Comparison of ENCODE assay signal across 7 cellular contexts in genomic region chr17:8120520-8121443, GRCh38. TPM values are rescaled to one million over a fixed set of nuclear protein-coding genes. Genes with fewer than 3 reads are reported as not detected.
DNase-seq lines count a peak whose midpoint lies in the region; ATAC-seq, FAIRE-seq and TF ChIP-seq lines count a peak whose summit lies in the region.

No MANE protein-coding gene starts in this region.

- H4K20me1 ChIP-seq in mammary epithelial cell (ENCODE audit: insufficient read depth, low read length): peaks cover 3% of the 10 kb centered on the region

- H3K4me1 ChIP-seq in mammary epithelial cell (ENCODE audit: insufficient read depth, low read length): peaks cover 44% of the 10 kb centered on the region
- peaks cover 27 to 49% of the 10 kb centered on the region in 2 donors for H3K4me1 ChIP-seq in kidney (ENCODE audit: control insufficient read depth in 1 of 2, insufficient read depth in 1 of 2, low read depth in 1 of 2, low read length in 2 of 2)

- H3K9me3 ChIP-seq in mammary epithelial cell (replicated peaks; ENCODE audit: insufficient read depth, low read length) (no peaks in the 10 kb centered on the region), kidney (ENCODE audit: control insufficient read depth in 1 of 2, low read length in 2 of 2) (no peaks in the 10 kb centered on the region)

- H3K9ac ChIP-seq in mammary epithelial cell (ENCODE audit: insufficient read depth, low read length) (peak overlapping the region; percentile 77), kidney (ENCODE audit: low read length in 2 of 2) (no peak overlapping the region)

- WGBS in mammary epithelial cell (ENCODE audit: low coverage, missing lambda C conversion rate): 2% methylated on average over 30 of the region's 41 CpGs

- H3K27ac ChIP-seq in mammary epithelial cell (ENCODE audit: insufficient read depth, low read depth, low read length): peak overlapping the region; percentile 81
- H3K27ac ChIP-seq in kidney (ENCODE audit: low read depth in 2 of 2, low read length in 2 of 2): no peak overlapping the region

- FAIRE-seq in kidney (lab: Jason Lieb, UNC): no peak

- H3K27me3 ChIP-seq in mammary epithelial cell (ENCODE audit: insufficient read depth, low read length): no peaks in the 10 kb centered on the region

- BruUV-seq in mammary epithelial cell (replicated peaks; lab: Mats Ljungman, UMichigan): no TSS peak

- DNase-seq in NCI-H1436 treated with DMSO at 0.1 percent for 48 hours (lab: John Stamatoyannopoulos, UW) (peak; percentile 40), UCSD-AML1 (lab: John Stamatoyannopoulos, UW; ENCODE audit: unreplicated experiment) (peak; percentile 84), mammary epithelial cell (peak; percentile 91), kidney (peak; percentile 88)
- DNase-seq in stimulated activated CD4-positive, alpha-beta T cell treated with anti-CD3 and anti-CD28 coated beads, Interleukin-15, amount 100 ng/mL, for 24 hours: peak; percentile 86

- H3K36me3 ChIP-seq in mammary epithelial cell (ENCODE audit: insufficient read depth, low read length): no peaks in the 10 kb centered on the region
- no peaks in the 10 kb centered on the region for H3K36me3 ChIP-seq in kidney (ENCODE audit: control insufficient read depth in 1 of 2, insufficient read depth in 2 of 2, low read length in 2 of 2)

- no peaks in the 10 kb centered on the region for H3K79me2 ChIP-seq in mammary epithelial cell (ENCODE audit: insufficient read depth, low read length)

- peak overlapping the region; percentile 70 for H2AFZ ChIP-seq in mammary epithelial cell (ENCODE audit: low read depth, low read length)

- in situ Hi-C loops in mammary epithelial cell (cut with MboI; ENCODE audit: low sequenced_read_pairs in 2 of 2): loop anchor here in 1 of 2 donors (5.0 kb wide), 1 partner anchor 67 kb away; no protein-coding TSS in a partner anchor

- intact Hi-C loops in mammary epithelial cell (cut with micrococcal nuclease) (loop anchor here (1.0 to 2.0 kb wide), 8 partner anchors 19 to 262 kb away; partner anchors contain the start of genes CTC1, PFAS and RPL26), kidney (cut with DNase I) (loop anchor here (10.0 kb wide), 1 partner anchor 64 kb away; no protein-coding TSS in a partner anchor)

- CTCF ChIA-PET in mammary epithelial cell (lab: Charles Lee; ENCODE audit: low non-redundant PET): interaction anchor here (0.6 to 0.7 kb wide), 2 partner anchors 21 to 35 kb away, joined by 4 to 5 read pairs; no protein-coding TSS in a partner anchor

- H3K4me3 ChIP-seq in mammary epithelial cell (replicated peaks in 1 of 3; ENCODE audit: insufficient read depth in 1 of 3, low read depth in 2 of 3, low read length in 3 of 3) (peak overlapping the region; percentile 62 to 67 (median 64)), kidney (ENCODE audit: low read length in 2 of 2) (peak overlapping the region; percentile 9 to 48)

- dilution Hi-C loops in mammary epithelial cell (cut with HindIII; ENCODE audit: low sequenced_read_pairs): loop anchor here (5.0 kb wide), 3 partner anchors 37 to 117 kb away; no protein-coding TSS in a partner anchor

- ATAC-seq in HG02571 (IDR thresholded peaks at IDR 0.05; ENCODE audit: unreplicated experiment): no peak

- peak overlapping the region; percentile 97 for H3K4me2 ChIP-seq in mammary epithelial cell (ENCODE audit: insufficient read depth, low read depth, low read length)

- TF ChIP-seq CTCF in GM12873 (IDR thresholded peaks at IDR 0.05; ENCODE audit: insufficient read depth, low read depth, low read length, missing control alignments) (peak; percentile 61), mammary epithelial cell (conservative IDR thresholded peaks at IDR 0.05 in 1 of 2, IDR thresholded peaks at IDR 0.05 in 1 of 2; ENCODE audit: extremely low read depth in 1 of 2, insufficient read depth in 1 of 2, low read depth in 1 of 2, low read length in 2 of 2) (peak; percentile 15 to 39), kidney (IDR thresholded peaks at IDR 0.05; ENCODE audit: borderline replicate concordance, extremely low read depth, insufficient read depth) (peak; percentile 3)

RNA-seq across cellular contexts. Expression of gene ALOXE3, which starts 2.5 kb away (rescaled TPM):
- 10 to 100 TPM in 1 of 2 donors, 1 to 10 TPM in 1; 3.8 to 27.6 TPM for total RNA-seq in mammary epithelial cell
- 9.2 TPM for polyA plus RNA-seq in mammary epithelial cell
- 5.9 TPM for polyA minus RNA-seq in mammary epithelial cell
- not detected for total RNA-seq in kidney
- polyA plus RNA-seq in kidney (ENCODE audit: insufficient read depth, low read depth, low replicate concordance): not detected

RNA-seq across cellular contexts. Expression of gene HES7, which starts 3.1 kb away (rescaled TPM):
- total RNA-seq in mammary epithelial cell (1 to 10 TPM in 1 of 2 donors, under 1 TPM in 1; 0.33 to 1.9 TPM), kidney (0.25 TPM)
- polyA plus RNA-seq in mammary epithelial cell (0.34 TPM), kidney (ENCODE audit: insufficient read depth, low read depth, low replicate concordance) (not detected)
- polyA minus RNA-seq in mammary epithelial cell: not detected

RNA-seq across cellular contexts. Expression of gene PER1, which starts 31.4 kb away (rescaled TPM):
- total RNA-seq in mammary epithelial cell (10 to 100 TPM; 26.8 to 97.9 TPM), kidney (161 TPM)
- polyA plus RNA-seq in mammary epithelial cell (16.8 TPM), kidney (ENCODE audit: insufficient read depth, low read depth, low replicate concordance) (25.2 TPM)
- 96.6 TPM for polyA minus RNA-seq in mammary epithelial cell

RNA-seq across cellular contexts. Expression of gene ALOX12B, which starts 33.3 kb away (rescaled TPM):
- total RNA-seq in mammary epithelial cell (1 to 10 TPM in 1 of 2 donors, under 1 TPM in 1; 0.33 to 1.2 TPM), kidney (not detected)
- polyA plus RNA-seq in mammary epithelial cell (0.22 TPM), kidney (ENCODE audit: insufficient read depth, low read depth, low replicate concordance) (not detected)
- 6.0 TPM for polyA minus RNA-seq in mammary epithelial cell

RNA-seq across cellular contexts. Expression of gene VAMP2, which starts 42.0 kb away (rescaled TPM):
- total RNA-seq in mammary epithelial cell (10 to 100 TPM in 1 of 2 donors, 1 to 10 TPM in 1; 9.2 to 30.8 TPM), kidney (107 TPM)
- polyA plus RNA-seq in mammary epithelial cell (7.2 TPM), kidney (ENCODE audit: insufficient read depth, low read depth, low replicate concordance) (124 TPM)
- polyA minus RNA-seq in mammary epithelial cell: 18.0 TPM

Comparison
In these comparisons a context has a peak if more than half of its experiments do, and no peak if none do; other contexts are left out.
1. CTCF ChIP-seq: peak in every context shown above with its lines; median percentile 61 in GM12873; 27 in mammary epithelial cell; 3 in kidney.
2. DNase-seq: peak in every context shown above with its lines; median percentile 91 in mammary epithelial cell; 88 in kidney; 86 in stimulated activated CD4-positive, alpha-beta T cell treated with anti-CD3 and anti-CD28 coated beads, Interleukin-15, amount 100 ng/mL, for 24 hours; 84 in UCSD-AML1; 40 in NCI-H1436 treated with DMSO at 0.1 percent for 48 hours.